1 cellular context compared by ENCODE assay signal in the genomic region with DNA sequence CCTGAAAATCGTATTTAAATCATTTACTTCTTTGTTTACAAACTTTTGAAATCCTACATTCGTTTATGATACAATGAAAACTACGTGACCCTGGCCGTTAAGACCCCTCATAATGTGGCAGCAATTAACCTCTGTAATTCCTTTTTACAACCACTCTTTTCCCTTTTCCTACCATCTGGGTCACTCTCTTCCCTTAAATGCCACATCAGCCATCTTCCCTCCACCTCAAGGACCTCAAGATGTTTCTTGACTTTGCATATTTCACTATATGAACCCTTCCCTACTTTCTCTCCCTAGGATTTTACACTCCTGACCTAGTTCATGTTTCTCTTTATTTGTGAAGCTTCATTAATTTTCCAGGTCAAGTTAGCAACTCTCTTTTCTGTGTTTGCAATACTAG.
TF ChIP-seq lines count a peak whose summit lies in the region.

No MANE protein-coding gene starts in this region.

TF ChIP-seq in GM12878, 131 proteins besides CTCF, POLR2A, EP300 and RAD21:
- TF ChIP-seq NBN (IDR thresholded peaks at IDR 0.05), result 0 out of 2 replicates have a peak, but pooled peaks have one; percentile 16
- TF ChIP-seq, protein P1, sequence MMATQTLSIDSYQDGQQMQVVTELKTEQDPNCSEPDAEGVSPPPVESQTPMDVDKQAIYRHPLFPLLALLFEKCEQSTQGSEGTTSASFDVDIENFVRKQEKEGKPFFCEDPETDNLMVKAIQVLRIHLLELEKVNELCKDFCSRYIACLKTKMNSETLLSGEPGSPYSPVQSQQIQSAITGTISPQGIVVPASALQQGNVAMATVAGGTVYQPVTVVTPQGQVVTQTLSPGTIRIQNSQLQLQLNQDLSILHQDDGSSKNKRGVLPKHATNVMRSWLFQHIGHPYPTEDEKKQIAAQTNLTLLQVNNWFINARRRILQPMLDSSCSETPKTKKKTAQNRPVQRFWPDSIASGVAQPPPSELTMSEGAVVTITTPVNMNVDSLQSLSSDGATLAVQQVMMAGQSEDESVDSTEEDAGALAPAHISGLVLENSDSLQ (IDR thresholded peaks at IDR 0.05), result peak; percentile 6; the same call in 1 of the 2 replicates
- TF ChIP-seq BHLHE40 (IDR thresholded peaks at IDR 0.05; ENCODE audit: borderline replicate concordance in 1 of 2, low read depth in 2 of 2, low read length in 1 of 2), result no peak
- no peak for TF ChIP-seq ZNF622 (IDR thresholded peaks at IDR 0.05)
- no peak for TF ChIP-seq NFIC (IDR thresholded peaks at IDR 0.05; ENCODE audit: low read depth, low read length)
